Comparison of ENCODE assay signal across 16 cellular contexts in genomic region chr2:140997997-140998396, GRCh38.
"Had no signal": no experiment of that assay in that cellular context is flagged by ENCODE, and none has a peak within 500 bp of the region (broad histone marks: within the 10 kb centered on the region; RNA-seq: fewer than 3 reads in every experiment).

No MANE protein-coding gene starts in this region.

- DNase-seq: activated CD4-positive, alpha-beta T cell treated with anti-CD3 and anti-CD28 coated beads, Interleukin-2, amount 10 ng/mL, durations not matched to agents 7 days and 5 days; activated CD4-positive, CD25-positive, alpha-beta regulatory T cell; activated CD8-positive, alpha-beta memory T cell treated with anti-CD3 and anti-CD28 coated beads, Interleukin-2, amount 50 U/mL, for 48 hours; activated gamma-delta T cell; activated T-cell treated with anti-CD3 and anti-CD28 coated beads, Interleukin-2, amount 50 U/mL, for 72 hours; amygdala; cerebellar nuclear complex; dermis blood vessel endothelial cell; effector memory CD8-positive, alpha-beta T cell; hippocampal formation; posterior cingulate gyrus; small intestine; stimulated activated CD4-positive, alpha-beta T cell treated with anti-CD3 and anti-CD28 coated beads, Interleukin-4, amount 100 ng/mL, for 4 hours; stimulated activated CD8-positive, alpha-beta memory T cell treated with anti-CD3 and anti-CD28 coated beads, Interleukin-4, amount 100 ng/mL, for 48 hours; stimulated activated naive CD4-positive, alpha-beta T cell treated with Interleukin-2 at 50 U/mL for 16 hours; trophoblast cell had no signal
